ENCODE assay signal across 20 cellular contexts in genomic region chr3:134559591-134559990, GRCh38.
"Had no signal": no experiment of that assay in that cellular context is flagged by ENCODE, and none has a peak within 500 bp of the region (broad histone marks: within the 10 kb centered on the region; RNA-seq: fewer than 3 reads in every experiment).

No MANE protein-coding gene starts in this region.

- H3K27me3 ChIP-seq: right atrium auricular region, sigmoid colon, stomach, thyroid gland, vagina had no signal

- H3K27ac ChIP-seq: lower lobe of right lung, parathyroid adenoma, prostate gland, right atrium auricular region, sigmoid colon, stomach, thyroid gland, vagina had no signal

- H3K4me1 ChIP-seq: lower lobe of right lung, parathyroid adenoma, prostate gland, right atrium auricular region, sigmoid colon, stomach, thyroid gland, vagina had no signal

- H3K9ac ChIP-seq: parathyroid adenoma had no signal

- H3K9me3 ChIP-seq: lower lobe of right lung, prostate gland, right atrium auricular region, sigmoid colon, stomach, thyroid gland, vagina had no signal

- DNase-seq: cortex of kidney; effector CD4-positive, alpha-beta T cell; hypothalamus; immature natural killer cell; left ventricle myocardium superior; lower lobe of right lung; naive thymus-derived CD8-positive, alpha-beta T cell; nephron progenitor cell; sigmoid colon; stimulated activated CD4-positive, alpha-beta T cell treated with anti-CD3 and anti-CD28 coated beads, Interleukin-2, amount 100 ng/mL, for 24 hours; stimulated activated CD4-positive, alpha-beta T cell treated with anti-CD3 and anti-CD28 coated beads, Interleukin-4, amount 100 ng/mL, for 24 hours; stimulated activated naive CD4-positive, alpha-beta T cell treated with Interleukin-2 at 50 U/mL for 16 hours; stomach; thyroid gland; trophoblast cell had no signal

- H2AFZ ChIP-seq: parathyroid adenoma had no signal

- ATAC-seq: left ventricle myocardium superior; lower lobe of right lung; naive thymus-derived CD8-positive, alpha-beta T cell; stimulated activated effector memory CD8-positive, alpha-beta T cell treated with anti-CD3 and anti-CD28 coated beads, Interleukin-12 subunit alpha, Interleukin-12 subunit beta, amount 100 ng/mL, for 72 hours had no signal

- H3K4me3 ChIP-seq: lower lobe of right lung, prostate gland, right atrium auricular region, sigmoid colon, stomach, thyroid gland, vagina had no signal
